In genomic region chr9:137486545-137487453, GRCh38 we compare ENCODE assay signal across 26 cellular contexts. TPM values are rescaled to one million over a fixed set of nuclear protein-coding genes. Genes with fewer than 3 reads are reported as not detected.
A peak's percentile ranks its signal among the peaks of the same experiment; 100 is the strongest.
DNase-seq lines count a peak whose midpoint lies in the region; ATAC-seq and TF ChIP-seq lines count a peak whose summit lies in the region.
"Had no signal": no experiment of that assay in that cellular context is flagged by ENCODE, and none has a peak within 500 bp of the region (broad histone marks: within the 10 kb centered on the region; RNA-seq: fewer than 3 reads in every experiment).

No MANE protein-coding gene starts in this region.

- H2BK15ac ChIP-seq in mesenchymal stem cell (ENCODE audit: low read depth, poor library complexity, severe bottlenecking): no peak overlapping the region

- H3K9me2 ChIP-seq in GM23248 (ENCODE audit: insufficient read depth): no peaks in the 10 kb centered on the region

- no peaks in the 10 kb centered on the region for H3K79me2 ChIP-seq in GM23248 (ENCODE audit: insufficient read depth)

- H3K14ac ChIP-seq in mesenchymal stem cell (ENCODE audit: low read length in 2 of 2): no peak overlapping the region

- H3K4me2 ChIP-seq in mesenchymal stem cell (ENCODE audit: low read length, poor library complexity, severe bottlenecking) (no peak overlapping the region), GM23248 (ENCODE audit: unreplicated experiment) (no peak overlapping the region)

- peak; percentile 30 for DNase-seq in left ventricle myocardium superior
- no peak for DNase-seq in Right ventricle myocardium inferior (ENCODE audit: missing footprints)
- DNase-seq in mesenchymal stem cell: no peak
- peak; percentile 56 for DNase-seq in upper lobe of right lung
- no peak for DNase-seq in GM23248
- DNase-seq in vagina (ENCODE audit: extremely low spot score in 2 of 2): no peak
- DNase-seq in NCI-H2171 (lab: John Stamatoyannopoulos, UW): no peak
- DNase-seq: activated gamma-delta T cell treated with Interleukin-2 at 50 U/mL for 16 hours; activated T-cell treated with anti-CD3 and anti-CD28 coated beads, Interleukin-2, amount 50 U/mL, for 24 hours; CD8-positive, alpha-beta memory T cell; effector memory CD8-positive, alpha-beta T cell; GDM1; NCI-H526 treated with DMSO at 0.1 percent for 48 hours; stimulated activated CD4-positive, alpha-beta T cell treated with anti-CD3 and anti-CD28 coated beads, Interleukin-15, amount 100 ng/mL, for 24 hours; stimulated activated CD4-positive, alpha-beta T cell treated with anti-CD3 and anti-CD28 coated beads, Interleukin-4, amount 100 ng/mL, for 4 hours; T-cell; tibial artery had no signal

- H2AFZ ChIP-seq in mesenchymal stem cell (ENCODE audit: low read depth, low read length) (no peak overlapping the region), GM23248 (no peak overlapping the region)

- WGBS in mesenchymal stem cell: 91% methylated on average over 34 of the region's 35 CpGs
- WGBS in GM23248 (ENCODE audit: low coverage in 1 of 2, low lambda C conversion rate in 2 of 2, missing lambda C conversion rate in 2 of 2), 2 experiments: 77 to 81% methylated on average over 28 to 35 of the region's 35 CpGs

- H3K27me3 ChIP-seq in mesenchymal stem cell (ENCODE audit: control insufficient read depth in 1 of 2, insufficient read depth in 1 of 2, low read length in 2 of 2) (no peaks in the 10 kb centered on the region), upper lobe of right lung (no peaks in the 10 kb centered on the region), GM23248 (replicated peaks; ENCODE audit: insufficient read depth) (no peaks in the 10 kb centered on the region), vagina (no peaks in the 10 kb centered on the region)
- H3K27me3 ChIP-seq: neutrophil, Peyer's patch, tibial artery had no signal

- TF ChIP-seq POLR2A in vagina (IDR thresholded peaks at IDR 0.05): no peak

- H4K8ac ChIP-seq in mesenchymal stem cell (ENCODE audit: low read length): no peak overlapping the region

- H3K9ac ChIP-seq in mesenchymal stem cell (ENCODE audit: low read length): no peak overlapping the region
- no peak overlapping the region for H3K9ac ChIP-seq in GM23248

- no peak overlapping the region for H2BK5ac ChIP-seq in mesenchymal stem cell (ENCODE audit: low read depth, low read length, poor library complexity, severe bottlenecking)

- no peak overlapping the region for H2AK5ac ChIP-seq in mesenchymal stem cell (ENCODE audit: low read length, severe bottlenecking)

- H3K9me3 ChIP-seq in mesenchymal stem cell (ENCODE audit: control insufficient read depth, low read length): no peaks in the 10 kb centered on the region
- no peaks in the 10 kb centered on the region for H3K9me3 ChIP-seq in upper lobe of right lung
- no peaks in the 10 kb centered on the region for H3K9me3 ChIP-seq in GM23248 (ENCODE audit: low read depth)
- no peaks in the 10 kb centered on the region for H3K9me3 ChIP-seq in vagina
- H3K9me3 ChIP-seq: neutrophil, Peyer's patch, prostate gland, tibial artery had no signal

- H3F3A ChIP-seq in GM23248 (ENCODE audit: insufficient read depth): no peaks in the 10 kb centered on the region

- H3K23ac ChIP-seq in mesenchymal stem cell (ENCODE audit: low read length in 2 of 2): no peak overlapping the region

- TF ChIP-seq CTCF in VCaP (conservative IDR thresholded peaks at IDR 0.05) (no peak), upper lobe of right lung (IDR thresholded peaks at IDR 0.05) (no peak), vagina (IDR thresholded peaks at IDR 0.05) (no peak)

- no peak overlapping the region for H3K18ac ChIP-seq in mesenchymal stem cell (ENCODE audit: low read depth in 1 of 2, low read length in 2 of 2)

- intact Hi-C loops in left ventricle myocardium superior (cut with micrococcal nuclease): no loop called here
- intact Hi-C loops in Right ventricle myocardium inferior (cut with DNase I): no loop called here
- intact Hi-C loops in upper lobe of right lung (cut with DNase I): no loop called here
- intact Hi-C loops in vagina (cut with DNase I): no loop called here

- no peaks in the 10 kb centered on the region for H3K79me1 ChIP-seq in mesenchymal stem cell (replicated peaks; ENCODE audit: low read length, poor library complexity, severe bottlenecking)

- no peak overlapping the region for H2BK120ac ChIP-seq in mesenchymal stem cell (ENCODE audit: low read depth, low read length)

- H2BK12ac ChIP-seq in mesenchymal stem cell (ENCODE audit: low read length in 2 of 2): no peak overlapping the region

- H3K27ac ChIP-seq in VCaP: peak overlapping the region; percentile 93
- no peak overlapping the region for H3K27ac ChIP-seq in mesenchymal stem cell (ENCODE audit: low read length, poor library complexity, severe bottlenecking)
- H3K27ac ChIP-seq in upper lobe of right lung: no peak overlapping the region
- H3K27ac ChIP-seq in GM23248: no peak overlapping the region
- no peak overlapping the region for H3K27ac ChIP-seq in vagina
- H3K27ac ChIP-seq: neutrophil, Peyer's patch, tibial artery had no signal

- H3K4me1 ChIP-seq in mesenchymal stem cell (ENCODE audit: control insufficient read depth, insufficient read depth, low read depth, low read length) (peaks cover 8% of the 10 kb centered on the region), upper lobe of right lung (no peaks in the 10 kb centered on the region), GM23248 (ENCODE audit: insufficient read depth) (no peaks in the 10 kb centered on the region), vagina (peaks cover 8% of the 10 kb centered on the region)
- H3K4me1 ChIP-seq: Peyer's patch had no signal

- in situ Hi-C loops in GM23248 (cut with MboI): no loop called here

- peaks cover 3 to 5% of the 10 kb centered on the region in 2 experiments for H3K36me3 ChIP-seq in mesenchymal stem cell (ENCODE audit: control insufficient read depth in 1 of 2, insufficient read depth in 2 of 2, low read depth in 1 of 2, low read length in 2 of 2)
- no peaks in the 10 kb centered on the region for H3K36me3 ChIP-seq in upper lobe of right lung
- no peaks in the 10 kb centered on the region for H3K36me3 ChIP-seq in GM23248 (ENCODE audit: low read depth)
- no peaks in the 10 kb centered on the region for H3K36me3 ChIP-seq in vagina
- H3K36me3 ChIP-seq: neutrophil, Peyer's patch, prostate gland had no signal

- H3K4me3 ChIP-seq in mesenchymal stem cell (ENCODE audit: insufficient read depth in 1 of 2, low read depth in 1 of 2, low read length in 2 of 2) (no peak overlapping the region), upper lobe of right lung (no peak overlapping the region), GM23248 (no peak overlapping the region), vagina (no peak overlapping the region)
- H3K4me3 ChIP-seq: Peyer's patch, prostate gland, tibial artery had no signal

- peak overlapping the region; percentile 18 for H4K91ac ChIP-seq in mesenchymal stem cell (ENCODE audit: low read length)

- no peaks in the 10 kb centered on the region for H4K20me1 ChIP-seq in GM23248 (ENCODE audit: insufficient read depth)

- no peak for ATAC-seq in left ventricle myocardium superior
- no peak for ATAC-seq in Right ventricle myocardium inferior
- no peak for ATAC-seq in upper lobe of right lung
- ATAC-seq: effector memory CD8-positive, alpha-beta T cell; HCT116; left lobe of liver; T-cell; WTC11 had no signal

- H3K4ac ChIP-seq in mesenchymal stem cell (ENCODE audit: low read depth in 1 of 2, low read length in 2 of 2): no peak overlapping the region

RNA-seq across cellular contexts. Expression of gene NSMF, which starts 27.7 kb away (rescaled TPM):
- total RNA-seq in left ventricle myocardium superior: 10.2 TPM
- 11.5 TPM for total RNA-seq in Right ventricle myocardium inferior
- 30.2 TPM for polyA plus RNA-seq in mesenchymal stem cell (2013, experiment 1 of 2)
- polyA plus RNA-seq in mesenchymal stem cell (2013, experiment 2 of 2): 30.0 TPM
- total RNA-seq in upper lobe of right lung: 23.9 TPM
- 28.8 and 29.1 TPM in 2 replicates for total RNA-seq in GM23248 (2014; rRNA removed; shearing (Covaris generic))
- polyA plus RNA-seq in GM23248 (2016; fragmentation: Nextera tagmentation; extraction: Ambion mirVana): 13.5 and 13.7 TPM in 2 replicates
- total RNA-seq in vagina: 35.1 TPM

RNA-seq across cellular contexts. Expression of gene ENTPD8, which starts 45.6 kb away (rescaled TPM):
- total RNA-seq in left ventricle myocardium superior (not detected), Right ventricle myocardium inferior (not detected), upper lobe of right lung (not detected), vagina (not detected)
- 0.01 TPM for polyA plus RNA-seq in mesenchymal stem cell (2013, experiment 1 of 2)
- 0.03 TPM for polyA plus RNA-seq in mesenchymal stem cell (2013, experiment 2 of 2)
- not detected in 2 replicates for total RNA-seq in GM23248 (2014; rRNA removed; shearing (Covaris generic))
- polyA plus RNA-seq in GM23248 (2016; fragmentation: Nextera tagmentation; extraction: Ambion mirVana): not detected in 2 replicates
- total RNA-seq: CD8-positive, alpha-beta memory T cell; epithelial cell of proximal tubule; mesenteric fat pad; T-cell had no signal
- polyA plus RNA-seq: CD8-positive, alpha-beta memory T cell had no signal

Comparison
In these comparisons a context has a peak if more than half of its experiments do, and no peak if none do; other contexts are left out.
1. DNase-seq: peak in left ventricle myocardium superior (single experiment) and upper lobe of right lung (single experiment); none in Right ventricle myocardium inferior (single experiment), mesenchymal stem cell (single experiment), GM23248 (single experiment), vagina (0 of 2) and NCI-H2171 (single experiment).